8 cellular contexts compared by ENCODE assay signal in genomic region chr9:133995012-133995896, GRCh38. TPM values are rescaled to one million over a fixed set of nuclear protein-coding genes. Genes with fewer than 3 reads are reported as not detected.
DNase-seq lines count a peak whose midpoint lies in the region; ATAC-seq, FAIRE-seq and TF ChIP-seq lines count a peak whose summit lies in the region.

No MANE protein-coding gene starts in this region.

- H3K18ac ChIP-seq in H1 (ENCODE audit: extremely low read depth, low read length) = no peak overlapping the region

- H3K4me3 ChIP-seq in H1 (ENCODE audit: extremely low read depth in 1 of 4, insufficient read depth in 2 of 4, low read depth in 3 of 4, low read length in 4 of 4) = no peak overlapping the region

- no peak overlapping the region for H3K27ac ChIP-seq in H1 (ENCODE audit: low read depth, low read length)

- POLR2A ChIA-PET in H1 (lab: Charles Lee; ENCODE audit: partially characterized antibody) = interaction anchor here (0.6 to 1.3 kb wide), 5 partner anchors 11 to 155 kb away, joined by 3 read pairs; no protein-coding TSS in a partner anchor

- no peak overlapping the region for H2BK12ac ChIP-seq in H1 (ENCODE audit: low read depth, low read length)

- peaks cover 3% of the 10 kb centered on the region; the same call in 1 of the 2 replicates for H3K79me1 ChIP-seq in H1 (ENCODE audit: low read depth, low read length)

- peak in 2 of 3 experiments; percentile 56 to 94; a peak in 3 of 4 replicates for TF ChIP-seq CTCF in H1 (IDR thresholded peaks at IDR 0.05; ENCODE audit: control extremely low read depth in 1 of 3, insufficient read depth in 1 of 3, low read depth in 1 of 3, low read length in 3 of 3)

- H3K23me2 ChIP-seq in H1 (ENCODE audit: low read depth, low read length) = peaks cover 15% of the 10 kb centered on the region; the same call in 1 of the 2 replicates

- no peaks in the 10 kb centered on the region for H3K9me3 ChIP-seq in H1 (ENCODE audit: insufficient read depth in 2 of 2, low read depth in 1 of 2, low read length in 1 of 2)

- FAIRE-seq in H1 (lab: Jason Lieb, UNC) = no peak

- H3K4me2 ChIP-seq in H1 (ENCODE audit: insufficient read depth in 1 of 2, low read depth in 2 of 2, low read length in 2 of 2) = no peak overlapping the region

- H4K8ac ChIP-seq in H1 (ENCODE audit: extremely low read depth, insufficient read depth, low read length) = no peak overlapping the region

- H3K4me1 ChIP-seq in H1 (replicated peaks in 1 of 4; ENCODE audit: control insufficient read depth in 3 of 4, insufficient read depth in 4 of 4, low read length in 3 of 4) = peaks cover 0 to 17% (median 10%) of the 10 kb centered on the region in 4 experiments; a peak in 5 of 7 replicates

- no peak overlapping the region for H2BK5ac ChIP-seq in H1 (ENCODE audit: low read depth, low read length)

- ATAC-seq in GM19397 (IDR thresholded peaks at IDR 0.05; ENCODE audit: unreplicated experiment) (no peak), HG02571 (IDR thresholded peaks at IDR 0.05; ENCODE audit: unreplicated experiment) (no peak), GM18520 (IDR thresholded peaks at IDR 0.05; ENCODE audit: unreplicated experiment) (no peak)

- H3K23ac ChIP-seq in H1 (ENCODE audit: insufficient read length) = no peak overlapping the region

- H2BK120ac ChIP-seq in H1 (replicated peaks; ENCODE audit: low read depth, low read length) = no peak overlapping the region

- peak in 1 of 2 experiments; percentile 33; a peak in 2 of 4 replicates for TF ChIP-seq RAD21 in H1 (IDR thresholded peaks at IDR 0.05 in 1 of 2, conservative IDR thresholded peaks at IDR 0.05 in 1 of 2; ENCODE audit: low read depth in 2 of 2, low read length in 2 of 2)

- no peak overlapping the region for H3K14ac ChIP-seq in H1 (ENCODE audit: insufficient read length)

- in situ Hi-C loops in Caki2 (cut with HindIII; ENCODE audit: low pct_unique_long_range_greater_than_20kb, low sequenced_read_pairs) = no loop called here

- no peak overlapping the region for H2AK5ac ChIP-seq in H1 (ENCODE audit: low read depth, low read length)

- no peak overlapping the region for H4K91ac ChIP-seq in H1 (replicated peaks; ENCODE audit: insufficient read length, low read length)

- CTCF ChIA-PET in H1 (lab: Charles Lee; ENCODE audit: partially characterized antibody) = interaction anchor here (0.7 to 5.5 kb wide), 52 partner anchors 11 to 505 kb away, joined by 3 to 75 read pairs (median 7); partner anchors contain the start of gene SARDH

- H3K9ac ChIP-seq in H1 (replicated peaks in 1 of 4; ENCODE audit: extremely low read depth in 1 of 4, low read depth in 3 of 4, low read length in 3 of 4) = no peak overlapping the region

- H3K36me3 ChIP-seq in H1 (ENCODE audit: control insufficient read depth in 2 of 4, insufficient read depth in 4 of 4, low read length in 3 of 4) = no peaks in the 10 kb centered on the region

- H2BK15ac ChIP-seq in H1 (ENCODE audit: low read length) = no peak overlapping the region

- no peak for TF ChIP-seq EP300 in H1 (IDR thresholded peaks at IDR 0.05; ENCODE audit: borderline replicate concordance in 1 of 2, low read depth in 2 of 2, low read length in 2 of 2)

- TF ChIP-seq POLR2A in H1 (IDR thresholded peaks at IDR 0.05; ENCODE audit: control extremely low read depth in 1 of 2, low read depth in 2 of 2, low read length in 2 of 2) = no peak

- DNase-seq in 8988T (peak; percentile 63), Caki2 (ENCODE audit: low read depth) (peak; percentile 17), M059J (ENCODE audit: low read depth) (peak; percentile 74), H1 (ENCODE audit: low read depth in 1 of 2, low spot score in 2 of 2) (no peak), T-helper 9 cell (no peak)

- no peaks in the 10 kb centered on the region for H3K27me3 ChIP-seq in H1 (replicated peaks in 1 of 4; ENCODE audit: control insufficient read depth in 3 of 4, extremely low read depth in 1 of 4, insufficient read depth in 3 of 4, low read length in 3 of 4)

- no peak overlapping the region for H3K56ac ChIP-seq in H1 (replicated peaks; ENCODE audit: insufficient read length, low read depth, low read length)

- H4K5ac ChIP-seq in H1 (ENCODE audit: insufficient read length, low read depth, low read length) = no peak overlapping the region

- H3K4ac ChIP-seq in H1 (replicated peaks; ENCODE audit: insufficient read length, low read depth, low read length) = no peak overlapping the region

- peaks cover 6 to 12% of the 10 kb centered on the region in 2 experiments for H4K20me1 ChIP-seq in H1 (replicated peaks in 1 of 2; ENCODE audit: control insufficient read depth in 1 of 2, insufficient read depth in 2 of 2, low read length in 2 of 2)

- no peak overlapping the region for H2AFZ ChIP-seq in H1 (ENCODE audit: low read length)

- H2BK20ac ChIP-seq in H1 (ENCODE audit: low read length) = no peak overlapping the region

- 92% methylated on average over 15 of the region's 17 CpGs; no CpG with 5 or more reads in 1 of the 2 experiments for WGBS in H1 (ENCODE audit: extremely low coverage in 1 of 2, insufficient coverage in 1 of 2, insufficient read length in 1 of 2, insufficient replicate concordance in 2 of 2, low coverage in 1 of 2, low lambda C conversion rate in 2 of 2, missing lambda C conversion rate in 1 of 2), 2 experiments

- peaks cover 3 to 11% of the 10 kb centered on the region in 2 experiments; a peak in 3 of 4 replicates for H3K79me2 ChIP-seq in H1 (ENCODE audit: control insufficient read depth in 1 of 2, insufficient read depth in 2 of 2, low read length in 2 of 2)

TF ChIP-seq in H1, 55 proteins besides CTCF, POLR2A, EP300 and RAD21:
- no peak for TF ChIP-seq BACH1 (IDR thresholded peaks at IDR 0.05; ENCODE audit: low read length)
- no peak for TF ChIP-seq PHF8 (conservative IDR thresholded peaks at IDR 0.05; ENCODE audit: low read depth, low read length)
- no peak for TF ChIP-seq BRCA1 (IDR thresholded peaks at IDR 0.05; ENCODE audit: low read depth, low read length)
- TF ChIP-seq ZNF274 (IDR thresholded peaks at IDR 0.05; ENCODE audit: borderline replicate concordance, extremely low read depth, low read length) = no peak
- TF ChIP-seq NRF1 (IDR thresholded peaks at IDR 0.05; ENCODE audit: low read depth, low read length) = no peak
- TF ChIP-seq NANOG (IDR thresholded peaks at IDR 0.05; ENCODE audit: insufficient read depth, low read depth, low read length, poor library complexity, severe bottlenecking) = no peak
- TF ChIP-seq CHD2 (IDR thresholded peaks at IDR 0.05; ENCODE audit: low read length) = no peak
- TF ChIP-seq SAP30 (IDR thresholded peaks at IDR 0.05; ENCODE audit: insufficient read depth, insufficient replicate concordance, low read length) = no peak
- no peak for TF ChIP-seq EZH2 (IDR thresholded peaks at IDR 0.05; ENCODE audit: low read depth, low read length, severe bottlenecking)
- TF ChIP-seq KDM4A (IDR thresholded peaks at IDR 0.05; ENCODE audit: low read depth, low read length, severe bottlenecking) = no peak
- TF ChIP-seq GABPA (IDR thresholded peaks at IDR 0.05; ENCODE audit: borderline replicate concordance, insufficient read depth, low read length) = no peak
- TF ChIP-seq ASH2L (IDR thresholded peaks at IDR 0.05; ENCODE audit: low read length) = no peak
- TF ChIP-seq YY1 (IDR thresholded peaks at IDR 0.05; ENCODE audit: low read depth, low read length) = no peak
- no peak for TF ChIP-seq TBP (IDR thresholded peaks at IDR 0.05; ENCODE audit: low read depth, low read length)
- TF ChIP-seq RNF2 (IDR thresholded peaks at IDR 0.05; ENCODE audit: borderline replicate concordance, low read depth, low read length, missing control alignments, poor library complexity, severe bottlenecking) = no peak
- no peak for TF ChIP-seq CHD1 (IDR thresholded peaks at IDR 0.05; ENCODE audit: low read depth, low read length)
- TF ChIP-seq POU5F1 (IDR thresholded peaks at IDR 0.05; ENCODE audit: low read depth, low read length) = no peak

RNA-seq across cellular contexts. Expression of gene VAV2, which starts 3.1 kb away (rescaled TPM):
- 24.3 and 25.1 TPM in 2 replicates for total RNA-seq in Caki2 (2014; rRNA removed; shearing (Covaris generic); ENCODE audit: low replicate concordance)
- total RNA-seq in M059J (2014; rRNA removed; shearing (Covaris generic)) = 8.7 and 17.2 TPM in 2 replicates
- 34.6 and 37.6 TPM in 2 replicates for total RNA-seq in H1 (2021; fragmentation: NEBNext Ultra II Directional; extraction: Animal tissue kit (Norgen Biotek cat#: 25700))
- polyA plus RNA-seq in H1 (2011; rRNA removed) = 13.6 and 17.6 TPM in 2 replicates
- polyA plus RNA-seq in H1 (2011; cell fraction: cytosol; rRNA removed) = 20.6 TPM
- 40.6 TPM for polyA plus RNA-seq in H1 (2011; cell fraction: nucleus; rRNA removed)
- polyA plus RNA-seq in H1 (2012, experiment 1 of 2) = 20.5 to 32.6 TPM (median 30.1 TPM) in 4 replicates
- 11.5 TPM for polyA plus RNA-seq in H1 (2012, experiment 2 of 2)
- polyA plus RNA-seq in H1 (2013, experiment 1 of 2) = 15.7 TPM
- 15.9 TPM for polyA plus RNA-seq in H1 (2013, experiment 2 of 2)
- polyA minus RNA-seq in H1 (2011; rRNA and poly(A)+ RNA removed) = 28.1 and 28.9 TPM in 2 replicates
- polyA minus RNA-seq in H1 (2011; cell fraction: cytosol; rRNA and poly(A)+ RNA removed) = 19.7 TPM
- polyA minus RNA-seq in H1 (2011; cell fraction: nucleus; rRNA and poly(A)+ RNA removed) = 22.4 TPM

RNA-seq across cellular contexts. Expression of gene BRD3OS, which starts 30.0 kb away (rescaled TPM):
- 27.1 and 30.5 TPM in 2 replicates for total RNA-seq in Caki2 (2014; rRNA removed; shearing (Covaris generic); ENCODE audit: low replicate concordance)
- total RNA-seq in M059J (2014; rRNA removed; shearing (Covaris generic)) = 22.7 and 32.3 TPM in 2 replicates
- total RNA-seq in H1 (2021; fragmentation: NEBNext Ultra II Directional; extraction: Animal tissue kit (Norgen Biotek cat#: 25700)) = 17.2 and 20.2 TPM in 2 replicates
- polyA plus RNA-seq in H1 (2011; rRNA removed) = 12.7 and 13.6 TPM in 2 replicates
- polyA plus RNA-seq in H1 (2011; cell fraction: cytosol; rRNA removed) = 13.0 TPM
- polyA plus RNA-seq in H1 (2011; cell fraction: nucleus; rRNA removed) = 11.0 TPM
- polyA plus RNA-seq in H1 (2012, experiment 1 of 2) = 12.5 to 16.9 TPM (median 14.6 TPM) in 4 replicates
- 17.3 TPM for polyA plus RNA-seq in H1 (2012, experiment 2 of 2)
- 11.6 TPM for polyA plus RNA-seq in H1 (2013, experiment 1 of 2)
- polyA plus RNA-seq in H1 (2013, experiment 2 of 2) = 12.4 TPM
- polyA minus RNA-seq in H1 (2011; rRNA and poly(A)+ RNA removed) = 6.7 and 9.0 TPM in 2 replicates
- 10.8 TPM for polyA minus RNA-seq in H1 (2011; cell fraction: cytosol; rRNA and poly(A)+ RNA removed)
- 7.3 TPM for polyA minus RNA-seq in H1 (2011; cell fraction: nucleus; rRNA and poly(A)+ RNA removed)

Comparison
In these comparisons a context has a peak if more than half of its experiments do, and no peak if none do; other contexts are left out.
1. DNase-seq: peak in 8988T (single experiment), Caki2 (single experiment) and M059J (single experiment); none in H1 (0 of 2) and T-helper 9 cell (single experiment).